1 cellular context compared by ENCODE assay signal in the genomic region with DNA sequence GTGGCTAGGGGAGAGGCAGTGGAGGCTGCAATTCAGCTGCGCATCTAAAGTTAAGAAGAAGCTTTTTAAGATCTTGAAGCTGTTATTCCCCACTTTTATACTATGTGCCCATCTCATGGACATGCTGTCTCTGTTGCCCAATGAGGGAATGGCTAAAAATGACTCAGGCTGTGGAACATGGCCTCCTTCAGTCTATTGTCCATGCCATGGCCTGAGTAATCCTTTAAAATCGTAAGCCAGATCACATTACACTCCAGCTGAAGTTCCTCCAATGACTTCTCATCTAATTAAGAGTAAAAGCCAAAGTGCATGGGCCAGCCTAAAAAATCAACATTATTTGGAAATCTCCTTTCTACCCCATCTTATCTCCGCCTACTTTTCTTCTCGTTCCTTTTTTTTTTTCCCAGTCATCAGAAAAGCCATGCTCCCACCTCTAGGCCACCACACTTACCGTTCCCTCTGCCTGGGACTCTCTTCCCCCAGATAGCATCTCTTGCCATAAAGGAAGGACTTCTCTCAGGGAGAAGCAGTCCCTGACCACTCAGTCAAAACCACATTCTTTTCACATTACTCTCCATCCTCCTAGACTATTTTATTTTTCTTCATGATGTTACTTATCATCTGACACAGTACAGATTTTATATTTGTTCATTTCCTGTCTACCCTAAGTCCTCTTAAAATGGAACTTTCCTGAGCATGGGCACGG.
A peak's percentile ranks its signal among the peaks of the same experiment; 100 is the strongest.
TF ChIP-seq lines count a peak whose summit lies in the region.

No MANE protein-coding gene starts in this region.

TF ChIP-seq in IMR-90, 13 proteins besides CTCF, POLR2A, EP300 and RAD21:
- TF ChIP-seq, protein P1, sequence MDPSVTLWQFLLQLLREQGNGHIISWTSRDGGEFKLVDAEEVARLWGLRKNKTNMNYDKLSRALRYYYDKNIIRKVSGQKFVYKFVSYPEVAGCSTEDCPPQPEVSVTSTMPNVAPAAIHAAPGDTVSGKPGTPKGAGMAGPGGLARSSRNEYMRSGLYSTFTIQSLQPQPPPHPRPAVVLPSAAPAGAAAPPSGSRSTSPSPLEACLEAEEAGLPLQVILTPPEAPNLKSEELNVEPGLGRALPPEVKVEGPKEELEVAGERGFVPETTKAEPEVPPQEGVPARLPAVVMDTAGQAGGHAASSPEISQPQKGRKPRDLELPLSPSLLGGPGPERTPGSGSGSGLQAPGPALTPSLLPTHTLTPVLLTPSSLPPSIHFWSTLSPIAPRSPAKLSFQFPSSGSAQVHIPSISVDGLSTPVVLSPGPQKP (IDR thresholded peaks at IDR 0.05; ENCODE audit: borderline replicate concordance, low read depth, low read length): no peak
- TF ChIP-seq BHLHE40 (IDR thresholded peaks at IDR 0.05; ENCODE audit: low read depth, low read length): no peak
- no peak for TF ChIP-seq SMC3 (IDR thresholded peaks at IDR 0.05; ENCODE audit: low read depth, low read length)
- TF ChIP-seq RFX5 (IDR thresholded peaks at IDR 0.05; ENCODE audit: low read depth, low read length): no peak
- peak; percentile 52 for TF ChIP-seq FOS (IDR thresholded peaks at IDR 0.05; ENCODE audit: low read depth, low read length)
- no peak for TF ChIP-seq MAZ (IDR thresholded peaks at IDR 0.05; ENCODE audit: borderline replicate concordance, low read depth, low read length)
- TF ChIP-seq CEBPB (IDR thresholded peaks at IDR 0.05; ENCODE audit: low read depth, low read length): peak; percentile 94
- TF ChIP-seq, protein P2, sequence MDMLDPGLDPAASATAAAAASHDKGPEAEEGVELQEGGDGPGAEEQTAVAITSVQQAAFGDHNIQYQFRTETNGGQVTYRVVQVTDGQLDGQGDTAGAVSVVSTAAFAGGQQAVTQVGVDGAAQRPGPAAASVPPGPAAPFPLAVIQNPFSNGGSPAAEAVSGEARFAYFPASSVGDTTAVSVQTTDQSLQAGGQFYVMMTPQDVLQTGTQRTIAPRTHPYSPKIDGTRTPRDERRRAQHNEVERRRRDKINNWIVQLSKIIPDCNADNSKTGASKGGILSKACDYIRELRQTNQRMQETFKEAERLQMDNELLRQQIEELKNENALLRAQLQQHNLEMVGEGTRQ (IDR thresholded peaks at IDR 0.05; ENCODE audit: low read depth, low read length): peak; percentile 23; the same call in 1 of the 2 replicates
- peak; percentile 61 for TF ChIP-seq RCOR1 (IDR thresholded peaks at IDR 0.05; ENCODE audit: insufficient replicate concordance, low read length)
- no peak for TF ChIP-seq CHD1 (IDR thresholded peaks at IDR 0.05; ENCODE audit: low read depth, low read length)
